In the genomic region with DNA sequence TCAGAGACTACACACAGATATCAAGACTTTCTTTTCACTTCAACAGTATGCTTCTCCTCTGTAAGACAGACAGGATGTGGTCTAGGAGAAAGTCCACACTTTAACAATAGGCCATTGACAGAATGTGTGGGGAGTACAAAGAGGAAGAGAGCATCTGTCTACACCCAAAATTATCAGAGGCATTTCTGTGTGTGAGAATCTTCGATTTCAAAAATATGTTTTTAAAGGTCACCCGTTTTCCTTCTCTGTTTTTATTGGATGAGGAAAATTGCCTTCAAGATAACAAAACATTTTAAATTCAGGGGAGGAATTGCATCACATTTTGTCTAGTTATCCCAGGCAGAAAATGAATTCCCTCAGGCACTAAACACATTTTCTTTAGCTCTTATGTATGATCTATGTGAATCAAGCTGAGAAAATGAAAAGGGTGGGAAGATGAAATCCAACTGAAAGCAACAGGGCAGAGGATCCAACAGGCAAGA, we compare ENCODE assay signal across 8 cellular contexts. TPM values are rescaled to one million over a fixed set of nuclear protein-coding genes. Genes with fewer than 3 reads are reported as not detected.
DNase-seq lines count a peak whose midpoint lies in the region; ATAC-seq and TF ChIP-seq lines count a peak whose summit lies in the region.

No MANE protein-coding gene starts in this region.

- 40% methylated on average over 2 of the region's 2 CpGs for WGBS in suprapubic skin

- TF ChIP-seq POLR2A in suprapubic skin (IDR thresholded peaks at IDR 0.05): no peak

- no peaks in the 10 kb centered on the region for H3K79me2 ChIP-seq in Karpas-422 (ENCODE audit: low read length)

- H3K9me3 Mint-ChIP-seq in natural killer cell treated with Interleukin-12 subunit alpha and Interleukin-12 subunit beta and Interleukin-15 and Interleukin-18, amount 100 ng/mL, for 72 hours: peaks cover 11% of the 10 kb centered on the region

- no peak overlapping the region for H2AFZ ChIP-seq in Karpas-422 (ENCODE audit: low read length)

- no peak overlapping the region for H3K4me2 ChIP-seq in Karpas-422 (ENCODE audit: low read depth, low read length, poor library complexity, severe bottlenecking)

- TF ChIP-seq EP300 in suprapubic skin (IDR thresholded peaks at IDR 0.05): no peak

- H3K4me1 Mint-ChIP-seq in natural killer cell treated with Interleukin-12 subunit alpha and Interleukin-12 subunit beta and Interleukin-15 and Interleukin-18, amount 100 ng/mL, for 72 hours (ENCODE audit: low read depth in 2 of 2): no peaks in the 10 kb centered on the region

- H3K4me1 ChIP-seq in suprapubic skin (peaks cover 15% of the 10 kb centered on the region), Karpas-422 (ENCODE audit: low read length) (no peaks in the 10 kb centered on the region)

- H3K27ac Mint-ChIP-seq in natural killer cell treated with Interleukin-12 subunit alpha and Interleukin-12 subunit beta and Interleukin-15 and Interleukin-18, amount 100 ng/mL, for 72 hours: no peak overlapping the region

- no peaks in the 10 kb centered on the region for H3K36me3 Mint-ChIP-seq in natural killer cell treated with Interleukin-12 subunit alpha and Interleukin-12 subunit beta and Interleukin-15 and Interleukin-18, amount 100 ng/mL, for 72 hours

- CTCF ChIA-PET in RWPE1 (lab: Yijun Ruan, JAX): no interaction called here

- H3K36me3 ChIP-seq in suprapubic skin (no peaks in the 10 kb centered on the region), Karpas-422 (ENCODE audit: insufficient read depth, low read length) (no peaks in the 10 kb centered on the region)

- DNase-seq in RWPE1 (ENCODE audit: low spot score) (peak; percentile 17), myocyte (ENCODE audit: low read depth) (peak; percentile 31), suprapubic skin (ENCODE audit: low spot score in 2 of 2) (no peak), Karpas-422 (no peak), NCI-H2171 treated with DMSO at 0.1 percent for 48 hours (lab: John Stamatoyannopoulos, UW) (no peak)
- no peak for DNase-seq in natural killer cell treated with Interleukin-12 subunit alpha and Interleukin-12 subunit beta and Interleukin-15 and Interleukin-18, amount 100 ng/mL, for 72 hours (ENCODE audit: low spot score)

- TF ChIP-seq CTCF in RWPE1 (conservative IDR thresholded peaks at IDR 0.05; ENCODE audit: low read depth) (no peak), suprapubic skin (IDR thresholded peaks at IDR 0.05) (no peak)

- no peaks in the 10 kb centered on the region for H4K20me1 ChIP-seq in Karpas-422 (ENCODE audit: insufficient read depth, low read depth, low read length)

- ATAC-seq in GM18867 (IDR thresholded peaks at IDR 0.05; ENCODE audit: unreplicated experiment) (peak; percentile 99), HG02870 (IDR thresholded peaks at IDR 0.05; ENCODE audit: unreplicated experiment) (peak; percentile 100)
- no peak for ATAC-seq in natural killer cell treated with Interleukin-12 subunit alpha and Interleukin-12 subunit beta and Interleukin-15 and Interleukin-18, amount 100 ng/mL, for 72 hours

- H3K9me2 ChIP-seq in Karpas-422 (replicated peaks; ENCODE audit: insufficient read depth, low read length): no peaks in the 10 kb centered on the region

- H3K4me3 ChIP-seq in suprapubic skin (no peak overlapping the region), Karpas-422 (ENCODE audit: low read length) (no peak overlapping the region)

- H3K4me3 Mint-ChIP-seq in natural killer cell treated with Interleukin-12 subunit alpha and Interleukin-12 subunit beta and Interleukin-15 and Interleukin-18, amount 100 ng/mL, for 72 hours: no peak overlapping the region

- no peak overlapping the region for H3K9ac ChIP-seq in Karpas-422 (ENCODE audit: low read length)

- H3K27ac ChIP-seq in RWPE1 (no peak overlapping the region), suprapubic skin (no peak overlapping the region), Karpas-422 (ENCODE audit: low read length) (no peak overlapping the region)

- POLR2A ChIA-PET in RWPE1 (lab: Yijun Ruan, JAX; ENCODE audit: low non-redundant PET): no interaction called here

- H3K27me3 ChIP-seq in suprapubic skin (no peaks in the 10 kb centered on the region), Karpas-422 (ENCODE audit: low read length) (no peaks in the 10 kb centered on the region)

- H3K27me3 Mint-ChIP-seq in natural killer cell treated with Interleukin-12 subunit alpha and Interleukin-12 subunit beta and Interleukin-15 and Interleukin-18, amount 100 ng/mL, for 72 hours: no peaks in the 10 kb centered on the region

- H3K9me3 ChIP-seq in suprapubic skin: no peaks in the 10 kb centered on the region
- no peaks in the 10 kb centered on the region for H3K9me3 ChIP-seq in Karpas-422 (ENCODE audit: low read length)

RNA-seq across cellular contexts. Expression of gene NAV3, which starts 16.4 kb away (rescaled TPM):
- 17.1 and 70.5 TPM in 2 replicates for total RNA-seq in myocyte
- 16.6 TPM for polyA plus RNA-seq in myocyte (2012)
- not detected for total RNA-seq in natural killer cell treated with Interleukin-12 subunit alpha and Interleukin-12 subunit beta and Interleukin-15 and Interleukin-18, amount 100 ng/mL, for 72 hours
- total RNA-seq in suprapubic skin: 10 to 100 TPM; 11.7 to 20.9 (median 15.7) TPM
- 0.04 and 3.4 TPM in 2 replicates for total RNA-seq in Karpas-422 (2014; rRNA removed; shearing (Covaris generic); ENCODE audit: low replicate concordance)

Comparison
In these comparisons a context has a peak if more than half of its experiments do, and no peak if none do; other contexts are left out.
1. ATAC-seq: peak in GM18867 (single experiment) and HG02870 (single experiment); none in natural killer cell treated with Interleukin-12 subunit alpha and Interleukin-12 subunit beta and Interleukin-15 and Interleukin-18, amount 100 ng/mL, for 72 hours (0 of 2).
2. DNase-seq: peak in RWPE1 (single experiment) and myocyte (single experiment); none in natural killer cell treated with Interleukin-12 subunit alpha and Interleukin-12 subunit beta and Interleukin-15 and Interleukin-18, amount 100 ng/mL, for 72 hours (single experiment), suprapubic skin (0 of 2), Karpas-422 (single experiment) and NCI-H2171 treated with DMSO at 0.1 percent for 48 hours (single experiment).